27 cellular contexts compared by ENCODE assay signal in genomic region chr22:19811211-19811621, GRCh38. TPM values are rescaled to one million over a fixed set of nuclear protein-coding genes. Genes with fewer than 3 reads are reported as not detected.
DNase-seq lines count a peak whose midpoint lies in the region; ATAC-seq, FAIRE-seq and TF ChIP-seq lines count a peak whose summit lies in the region.
"Had no signal": no experiment of that assay in that cellular context is flagged by ENCODE, and none has a peak within 500 bp of the region (broad histone marks: within the 10 kb centered on the region; RNA-seq: fewer than 3 reads in every experiment).

No MANE protein-coding gene starts in this region.

- H3K9me1 ChIP-seq in K562 (ENCODE audit: control insufficient read depth, insufficient read depth, low read length), result no peaks in the 10 kb centered on the region

- H3K27ac ChIP-seq in K562 (ENCODE audit: extremely low read depth, low read depth, low read length) (no peak overlapping the region), osteoblast (ENCODE audit: low read depth, low read length) (no peak overlapping the region), upper lobe of right lung (no peak overlapping the region)
- H3K27ac ChIP-seq: adrenal gland; BLaER1 treated with 17β-estradiol and CSF1 and Interleukin-3, amounts not matched to agents 10 nM and 100 nM; foreskin keratinocyte; hepatocyte; psoas muscle had no signal

- peaks cover 17% of the 10 kb centered on the region for H4K20me1 ChIP-seq in K562 (replicated peaks; ENCODE audit: control insufficient read depth, insufficient read depth, low read length)
- H4K20me1 ChIP-seq in osteoblast (ENCODE audit: insufficient read depth, low read length), result peaks cover 12% of the 10 kb centered on the region

- H2AFZ ChIP-seq in K562 (ENCODE audit: low read depth, low read length) (no peak overlapping the region), osteoblast (ENCODE audit: low read length) (no peak overlapping the region)
- H2AFZ ChIP-seq: hepatocyte had no signal

- FAIRE-seq in K562 (lab: Jason Lieb, UNC), result no peak
- peak; percentile 30 for FAIRE-seq in urothelium cell line (lab: Jason Lieb, UNC)
- FAIRE-seq: GM12891, H54 had no signal

- intact Hi-C loops in K562 (cut with micrococcal nuclease), result no loop called here
- intact Hi-C loops in upper lobe of right lung (cut with DNase I), result no loop called here

- H3K4me2 ChIP-seq in K562 (ENCODE audit: insufficient read depth, low read length), result no peak overlapping the region
- no peak overlapping the region for H3K4me2 ChIP-seq in osteoblast (ENCODE audit: insufficient read depth, low read length)
- H3K4me2 ChIP-seq: hepatocyte had no signal

- no peak for ATAC-seq in stimulated activated naive CD8-positive, alpha-beta T cell treated with anti-CD3 and anti-CD28 coated beads, Interleukin-15, amount 100 ng/mL, for 72 hours
- no peak for ATAC-seq in stimulated activated naive CD8-positive, alpha-beta T cell treated with anti-CD3 and anti-CD28 coated beads, Interleukin-15, Interleukin-2, amounts not matched to agents 100 U/mL and 50 U/mL, for 24 hours
- ATAC-seq in K562 (no peak), upper lobe of right lung (no peak)
- ATAC-seq: activated CD8-positive, alpha-beta T cell treated with anti-CD3 and anti-CD28 coated beads for 36 hours; psoas muscle had no signal

- TF ChIP-seq EP300 in K562 (IDR thresholded peaks at IDR 0.05; ENCODE audit: low read length), result no peak

- peak in 1 of 2 donors; percentile 6 for DNase-seq in stimulated activated naive CD8-positive, alpha-beta T cell treated with anti-CD3 and anti-CD28 coated beads, Interleukin-15, amount 100 ng/mL, for 72 hours
- no peak for DNase-seq in stimulated activated naive CD8-positive, alpha-beta T cell treated with anti-CD3 and anti-CD28 coated beads, Interleukin-15, Interleukin-2, amounts not matched to agents 100 U/mL and 50 U/mL, for 24 hours
- DNase-seq in K562 (ENCODE audit: extremely low read depth in 1 of 4, low spot score in 3 of 4) (no peak), osteoblast (ENCODE audit: insufficient read length, low spot score, missing footprints) (no peak), urothelium cell line (ENCODE audit: low spot score) (no peak), NCI-H1436 treated with DMSO at 0.1 percent for 48 hours (lab: John Stamatoyannopoulos, UW) (no peak), HAP-1 (ENCODE audit: low spot score in 2 of 2) (no peak), upper lobe of right lung (no peak)
- DNase-seq: activated CD8-positive, alpha-beta T cell treated with anti-CD3 and anti-CD28 coated beads for 36 hours; activated naive CD4-positive, alpha-beta T cell; effector CD8-positive, alpha-beta T cell; foreskin keratinocyte; NCI-H1048; NCI-H2029; NCI-H748 treated with DMSO at 0.1 percent for 48 hours; nephron progenitor cell; psoas muscle; stimulated activated CD4-positive, alpha-beta T cell treated with anti-CD3 and anti-CD28 coated beads, Interleukin-1b, Interleukin-23, amount 100 ng/mL, for 48 hours; T1000 had no signal

- no peaks in the 10 kb centered on the region for H3K9me3 ChIP-seq in K562 (replicated peaks; ENCODE audit: control insufficient read depth, insufficient read depth, low read depth, low read length)
- no peaks in the 10 kb centered on the region for H3K9me3 ChIP-seq in osteoblast (ENCODE audit: low read depth, low read length)
- H3K9me3 ChIP-seq in HAP-1, result no peaks in the 10 kb centered on the region
- H3K9me3 ChIP-seq in upper lobe of right lung, result no peaks in the 10 kb centered on the region
- H3K9me3 ChIP-seq: adrenal gland; BLaER1 treated with 17β-estradiol and CSF1 and Interleukin-3, amounts not matched to agents 10 nM and 100 nM; psoas muscle had no signal

- TF ChIP-seq POLR2A in K562 (conservative IDR thresholded peaks at IDR 0.05), result no peak

- 72% methylated on average over 12 of the region's 12 CpGs for WGBS in K562 (ENCODE audit: insufficient coverage, low coverage, missing lambda C conversion rate)

- peak overlapping the region in 1 of 2 experiments; percentile 75; a peak in 2 of 4 replicates for H3K9ac ChIP-seq in K562 (ENCODE audit: insufficient read depth in 1 of 2, low read depth in 2 of 2, low read length in 2 of 2)
- H3K9ac ChIP-seq: BLaER1 treated with 17β-estradiol and CSF1 and Interleukin-3, amounts not matched to agents 10 nM and 100 nM had no signal

- H3K79me2 ChIP-seq in K562 (ENCODE audit: control insufficient read depth, insufficient read depth, low read length) (no peaks in the 10 kb centered on the region), osteoblast (ENCODE audit: insufficient read depth, low read length) (no peaks in the 10 kb centered on the region)
- H3K79me2 ChIP-seq: hepatocyte had no signal

- no TSS peak for BruUV-seq in K562 (replicated peaks; lab: Mats Ljungman, UMichigan)

- CTCF ChIA-PET in K562 (lab: Yijun Ruan, JAX; ENCODE audit: low intra/inter-chr PET ratio), result no interaction called here

- H3K4me1 ChIP-seq in K562 (replicated peaks in 1 of 2; ENCODE audit: control insufficient read depth in 2 of 2, insufficient read depth in 2 of 2, low read length in 2 of 2) (peaks cover 28 to 66% of the 10 kb centered on the region in 2 experiments), osteoblast (ENCODE audit: insufficient read depth, low read length) (peaks cover 8% of the 10 kb centered on the region), HAP-1 (peaks cover 8% of the 10 kb centered on the region), upper lobe of right lung (no peaks in the 10 kb centered on the region)
- H3K4me1 ChIP-seq: adrenal gland had no signal

- no peaks in the 10 kb centered on the region for H3K36me3 ChIP-seq in K562 (ENCODE audit: control insufficient read depth, insufficient read depth, low read length)
- H3K36me3 ChIP-seq in osteoblast (ENCODE audit: insufficient read depth, low read length), result no peaks in the 10 kb centered on the region
- H3K36me3 ChIP-seq in HAP-1 (replicated peaks), result no peaks in the 10 kb centered on the region
- no peaks in the 10 kb centered on the region for H3K36me3 ChIP-seq in upper lobe of right lung
- H3K36me3 ChIP-seq: adrenal gland had no signal

- H3K4me3 Mint-ChIP-seq in stimulated activated naive CD8-positive, alpha-beta T cell treated with anti-CD3 and anti-CD28 coated beads, Interleukin-15, amount 100 ng/mL, for 72 hours, result no peak overlapping the region
- H3K4me3 Mint-ChIP-seq: activated CD8-positive, alpha-beta T cell treated with anti-CD3 and anti-CD28 coated beads for 36 hours; activated T-cell treated with anti-CD3 and anti-CD28 coated beads, Interleukin-2, amount 50 U/mL, for 24 hours; nephron progenitor cell had no signal

- TF ChIP-seq CTCF in K562 (IDR thresholded peaks at IDR 0.05 in 2 of 3, conservative IDR thresholded peaks at IDR 0.05 in 1 of 3; ENCODE audit: insufficient read depth in 2 of 3, low read depth in 1 of 3, low read length in 3 of 3) (no peak), osteoblast (IDR thresholded peaks at IDR 0.05; ENCODE audit: extremely low read depth, low read depth, low read length) (no peak), upper lobe of right lung (IDR thresholded peaks at IDR 0.05) (no peak)

- H3K4me3 ChIP-seq in K562 (no peak overlapping the region), osteoblast (ENCODE audit: insufficient read depth, low read length) (peak overlapping the region; percentile 13), HAP-1 (no peak overlapping the region), upper lobe of right lung (no peak overlapping the region)
- H3K4me3 ChIP-seq: adrenal gland; BLaER1 treated with 17β-estradiol and CSF1 and Interleukin-3, amounts not matched to agents 10 nM and 100 nM; hepatocyte; psoas muscle had no signal

- H3K27me3 ChIP-seq in K562 (ENCODE audit: control insufficient read depth in 2 of 2, insufficient read depth in 2 of 2, low read length in 2 of 2) (no peaks in the 10 kb centered on the region), osteoblast (ENCODE audit: insufficient read depth, low read length) (no peaks in the 10 kb centered on the region), HAP-1 (ENCODE audit: low read depth) (no peaks in the 10 kb centered on the region), upper lobe of right lung (no peaks in the 10 kb centered on the region)
- H3K27me3 ChIP-seq: adrenal gland, foreskin keratinocyte, hepatocyte had no signal

- no peaks in the 10 kb centered on the region for H3K27me3 Mint-ChIP-seq in stimulated activated naive CD8-positive, alpha-beta T cell treated with anti-CD3 and anti-CD28 coated beads, Interleukin-15, amount 100 ng/mL, for 72 hours
- H3K27me3 Mint-ChIP-seq: activated CD8-positive, alpha-beta T cell treated with anti-CD3 and anti-CD28 coated beads for 36 hours; activated T-cell treated with anti-CD3 and anti-CD28 coated beads, Interleukin-2, amount 50 U/mL, for 24 hours had no signal

- H3K4me1 Mint-ChIP-seq in stimulated activated naive CD8-positive, alpha-beta T cell treated with anti-CD3 and anti-CD28 coated beads, Interleukin-15, amount 100 ng/mL, for 72 hours, result peaks cover 28% of the 10 kb centered on the region

- POLR2A ChIA-PET in K562 (lab: Yijun Ruan, JAX), result interaction anchor here (0.6 to 5.7 kb wide), 9 partner anchors 12 to 93 kb away, joined by 3 to 43 read pairs (median 3); no protein-coding TSS in a partner anchor

- peak overlapping the region; percentile 11 to 19 for H3K27ac Mint-ChIP-seq in stimulated activated naive CD8-positive, alpha-beta T cell treated with anti-CD3 and anti-CD28 coated beads, Interleukin-15, amount 100 ng/mL, for 72 hours
- H3K27ac Mint-ChIP-seq: activated CD8-positive, alpha-beta T cell treated with anti-CD3 and anti-CD28 coated beads for 36 hours; activated T-cell treated with anti-CD3 and anti-CD28 coated beads, Interleukin-2, amount 50 U/mL, for 24 hours; nephron progenitor cell had no signal

- no peak for TF ChIP-seq RAD21 in K562 (CRISPR knock-in tag; conservative IDR thresholded peaks at IDR 0.05 in 1 of 2, IDR thresholded peaks at IDR 0.05 in 1 of 2)

- H3K9me3 Mint-ChIP-seq in stimulated activated naive CD8-positive, alpha-beta T cell treated with anti-CD3 and anti-CD28 coated beads, Interleukin-15, amount 100 ng/mL, for 72 hours, result no peaks in the 10 kb centered on the region
- H3K9me3 Mint-ChIP-seq: activated CD8-positive, alpha-beta T cell treated with anti-CD3 and anti-CD28 coated beads for 36 hours; activated T-cell treated with anti-CD3 and anti-CD28 coated beads, Interleukin-2, amount 50 U/mL, for 24 hours; nephron progenitor cell had no signal

- in situ Hi-C loops in K562 (cut with MboI), result no loop called here
- in situ Hi-C loops in HAP-1 (cut with MboI; ENCODE audit: low sequenced_read_pairs), result no loop called here

RNA-seq across cellular contexts. Expression of gene GNB1L, which starts 43.5 kb away (rescaled TPM):
- total RNA-seq in K562 (2011; cell fraction: chromatin; rRNA removed; ENCODE audit: low replicate concordance), result 5.3 and 21.3 TPM in 2 replicates
- total RNA-seq in K562 (2011; cell fraction: nucleolus; rRNA removed), result 21.8 and 25.5 TPM in 2 replicates
- total RNA-seq in K562 (2011; cell fraction: nucleoplasm; rRNA removed), result 7.3 and 7.8 TPM in 2 replicates
- 48.9 and 69.1 TPM in 2 replicates for total RNA-seq in K562 (2014; rRNA removed)
- 0.57 and 0.84 TPM in 2 replicates for total RNA-seq in K562 (2014; rRNA removed; fragmentation: Illumina TruSeq; extraction: Trizol)
- 17.8 and 20.6 TPM in 2 replicates for total RNA-seq in K562 (2015; rRNA removed; fragmentation: Illumina TruSeq; extraction: Trizol)
- 50.5 and 55.3 TPM in 2 replicates for total RNA-seq in K562 (2021)
- polyA plus RNA-seq in K562 (2011; rRNA removed), result 10.2 and 35.0 TPM in 2 replicates
- 37.2 and 43.8 TPM in 2 replicates for polyA plus RNA-seq in K562 (2011; cell fraction: cytosol; rRNA removed)
- 33.2 and 43.3 TPM in 2 replicates for polyA plus RNA-seq in K562 (2011; cell fraction: nucleus; rRNA removed)
- 42.2 and 62.2 TPM in 2 replicates for polyA plus RNA-seq in K562 (2012)
- 1.9 and 18.0 TPM in 2 replicates for polyA plus RNA-seq in K562 (2014; fragmentation: Illumina TruSeq; extraction: Trizol)
- polyA plus RNA-seq in K562 (2014; fragmentation: Nextera tagmentation; extraction: Ambion mirVana), result 1 to 10 TPM in 1 of 2 experiments, under 1 TPM in 1; 0.56 to 3.5 TPM
- 40.7 and 41.3 TPM in 2 replicates for polyA plus RNA-seq in K562 (2014; rRNA removed)
- 2.8 and 3.7 TPM in 2 replicates for polyA minus RNA-seq in K562 (2011; rRNA and poly(A)+ RNA removed)
- polyA minus RNA-seq in K562 (2011; cell fraction: cytosol; rRNA and poly(A)+ RNA removed), result 13.2 and 33.0 TPM in 2 replicates
- polyA minus RNA-seq in K562 (2011; cell fraction: nucleus; rRNA and poly(A)+ RNA removed), result 12.0 and 14.3 TPM in 2 replicates
- 4.0 and 5.6 TPM in 2 replicates for total RNA-seq in osteoblast
- 7.8 TPM for total RNA-seq in upper lobe of right lung

RNA-seq across cellular contexts. Expression of gene RTL10, which starts 43.5 kb away (rescaled TPM):
- total RNA-seq in K562 (2011; cell fraction: chromatin; rRNA removed; ENCODE audit: low replicate concordance), result 82.4 and 192 TPM in 2 replicates
- total RNA-seq in K562 (2011; cell fraction: nucleolus; rRNA removed), result 134 and 166 TPM in 2 replicates
- 107 and 110 TPM in 2 replicates for total RNA-seq in K562 (2011; cell fraction: nucleoplasm; rRNA removed)
- 32.5 and 42.0 TPM in 2 replicates for total RNA-seq in K562 (2014; rRNA removed)
- 16.3 and 19.8 TPM in 2 replicates for total RNA-seq in K562 (2014; rRNA removed; fragmentation: Illumina TruSeq; extraction: Trizol)
- total RNA-seq in K562 (2015; rRNA removed; fragmentation: Illumina TruSeq; extraction: Trizol), result 26.2 and 28.8 TPM in 2 replicates
- 75.4 and 75.5 TPM in 2 replicates for total RNA-seq in K562 (2021)
- 32.7 and 82.6 TPM in 2 replicates for polyA plus RNA-seq in K562 (2011; rRNA removed)
- 68.8 and 74.9 TPM in 2 replicates for polyA plus RNA-seq in K562 (2011; cell fraction: cytosol; rRNA removed)
- polyA plus RNA-seq in K562 (2011; cell fraction: nucleus; rRNA removed), result 124 and 157 TPM in 2 replicates
- 40.3 and 56.9 TPM in 2 replicates for polyA plus RNA-seq in K562 (2012)
- polyA plus RNA-seq in K562 (2014; fragmentation: Illumina TruSeq; extraction: Trizol), result 39.2 and 40.1 TPM in 2 replicates
- polyA plus RNA-seq in K562 (2014; fragmentation: Nextera tagmentation; extraction: Ambion mirVana), result 10 to 100 TPM; 23.6 to 33.7 TPM
- 28.2 and 31.2 TPM in 2 replicates for polyA plus RNA-seq in K562 (2014; rRNA removed)
- 49.5 and 66.5 TPM in 2 replicates for polyA minus RNA-seq in K562 (2011; rRNA and poly(A)+ RNA removed)
- polyA minus RNA-seq in K562 (2011; cell fraction: cytosol; rRNA and poly(A)+ RNA removed), result 31.7 and 46.0 TPM in 2 replicates
- 42.7 and 85.4 TPM in 2 replicates for polyA minus RNA-seq in K562 (2011; cell fraction: nucleus; rRNA and poly(A)+ RNA removed)
- total RNA-seq in osteoblast, result 10.3 and 11.9 TPM in 2 replicates
- 20.5 TPM for total RNA-seq in upper lobe of right lung

RNA-seq across cellular contexts. Expression of gene TBX1, which starts 50.6 kb away (rescaled TPM):
- total RNA-seq in K562 (2011; cell fraction: chromatin; rRNA removed; ENCODE audit: low replicate concordance), result 31.9 and 90.7 TPM in 2 replicates
- 41.9 and 52.4 TPM in 2 replicates for total RNA-seq in K562 (2011; cell fraction: nucleolus; rRNA removed)
- 40.6 and 47.0 TPM in 2 replicates for total RNA-seq in K562 (2011; cell fraction: nucleoplasm; rRNA removed)
- total RNA-seq in K562 (2014; rRNA removed) (8.9 and 14.0 TPM in 2 replicates), K562 (2014; rRNA removed; fragmentation: Illumina TruSeq; extraction: Trizol) (2.1 and 2.6 TPM in 2 replicates), K562 (2015; rRNA removed; fragmentation: Illumina TruSeq; extraction: Trizol) (3.5 and 3.9 TPM in 2 replicates), K562 (2021) (34.2 and 35.0 TPM in 2 replicates), osteoblast (under 0.01 TPM in 1 of 2 replicates, not detected in the other), upper lobe of right lung (15.4 TPM)
- polyA plus RNA-seq in K562 (2011; rRNA removed) (2.5 and 9.5 TPM in 2 replicates), K562 (2014; fragmentation: Illumina TruSeq; extraction: Trizol) (8.0 and 12.8 TPM in 2 replicates), K562 (2014; fragmentation: Nextera tagmentation; extraction: Ambion mirVana) (under 1 TPM; 0.07 to 0.11 TPM), K562 (2014; rRNA removed) (14.7 and 17.1 TPM in 2 replicates)
- 5.8 and 7.7 TPM in 2 replicates for polyA plus RNA-seq in K562 (2011; cell fraction: cytosol; rRNA removed)
- polyA plus RNA-seq in K562 (2011; cell fraction: nucleus; rRNA removed), result 55.1 and 87.1 TPM in 2 replicates
- 12.4 and 14.0 TPM in 2 replicates for polyA plus RNA-seq in K562 (2012)
- polyA minus RNA-seq in K562 (2011; rRNA and poly(A)+ RNA removed), result 2.2 and 5.5 TPM in 2 replicates
- 5.4 and 22.9 TPM in 2 replicates for polyA minus RNA-seq in K562 (2011; cell fraction: cytosol; rRNA and poly(A)+ RNA removed)
- polyA minus RNA-seq in K562 (2011; cell fraction: nucleus; rRNA and poly(A)+ RNA removed), result 20.1 and 45.7 TPM in 2 replicates
- total RNA-seq: activated CD8-positive, alpha-beta T cell treated with anti-CD3 and anti-CD28 coated beads for 36 hours; hepatocyte; mononuclear cell; temporal lobe had no signal
